ENCODE assay signal across 19 cellular contexts in genomic region chr10:69757206-69757552, GRCh38. TPM values are rescaled to one million over a fixed set of nuclear protein-coding genes. Genes with fewer than 3 reads are reported as not detected.
DNase-seq lines count a peak whose midpoint lies in the region; ATAC-seq and TF ChIP-seq lines count a peak whose summit lies in the region.
"Had no signal": no experiment of that assay in that cellular context is flagged by ENCODE, and none has a peak within 500 bp of the region (broad histone marks: within the 10 kb centered on the region; RNA-seq: fewer than 3 reads in every experiment).

No MANE protein-coding gene starts in this region.

- H3F3A ChIP-seq in SK-N-SH (replicated peaks; ENCODE audit: insufficient read depth) = peaks cover 3% of the 10 kb centered on the region

- H3K4me3 Mint-ChIP-seq in brain = no peak overlapping the region
- no peak overlapping the region for H3K4me3 Mint-ChIP-seq in osteocyte (ENCODE audit: unreplicated experiment)
- H3K4me3 Mint-ChIP-seq: H9 had no signal

- WGBS in SK-N-SH (ENCODE audit: low lambda C conversion rate) = 73% methylated on average over 3 of the region's 5 CpGs
- WGBS in tibial nerve, 2 donors = 78% methylated on average over 4 to 5 of the region's 5 CpGs

- peaks cover 0 to 3% (median 0%) of the 10 kb centered on the region in 5 experiments for H3K9me3 Mint-ChIP-seq in brain
- H3K9me3 Mint-ChIP-seq in osteocyte (ENCODE audit: unreplicated experiment) = no peaks in the 10 kb centered on the region
- H3K9me3 Mint-ChIP-seq: H9 had no signal

- peak overlapping the region; percentile 36; the same call in 1 of the 2 replicates for H3K4me2 ChIP-seq in SK-N-SH

- H3K27ac Mint-ChIP-seq in brain = peak overlapping the region in 3 of 5 experiments; percentile 21 to 77 (median 36)
- peak overlapping the region; percentile 95 for H3K27ac Mint-ChIP-seq in osteocyte (ENCODE audit: unreplicated experiment)
- H3K27ac Mint-ChIP-seq: H9 had no signal

- no peak for DNase-seq in SK-N-SH
- DNase-seq in osteocyte (ENCODE audit: extremely low spot score, unreplicated experiment) = no peak
- peak; percentile 53 for DNase-seq in upper lobe of right lung
- no peak for DNase-seq in tibial nerve (ENCODE audit: low spot score in 2 of 2)
- no peak for DNase-seq in stimulated activated naive CD8-positive, alpha-beta T cell treated with anti-CD3 and anti-CD28 coated beads, Interleukin-15, Interleukin-2, amounts not matched to agents 100 U/mL and 50 U/mL, for 24 hours
- no peak for DNase-seq in COLO829 (ENCODE audit: low spot score)
- DNase-seq: Caco-2, H9, Karpas-422, MM.1S, NCI-H1105, NCI-H187, NCI-H446 treated with DMSO at 0.1 percent for 48 hours, NCI-H82, SIG-M5 had no signal

- no peaks in the 10 kb centered on the region for H3K79me2 ChIP-seq in SK-N-SH (ENCODE audit: insufficient read depth)

- H3K27me3 ChIP-seq in SK-N-SH (ENCODE audit: insufficient read depth) = no peaks in the 10 kb centered on the region
- no peaks in the 10 kb centered on the region for H3K27me3 ChIP-seq in upper lobe of right lung
- H3K27me3 ChIP-seq in tibial nerve = no peaks in the 10 kb centered on the region

- intact Hi-C loops in upper lobe of right lung (cut with DNase I) = no loop called here

- peaks cover 42% of the 10 kb centered on the region for H3K4me1 Mint-ChIP-seq in brain
- peaks cover 43% of the 10 kb centered on the region for H3K4me1 Mint-ChIP-seq in osteocyte (ENCODE audit: unreplicated experiment)

- CTCF ChIA-PET in SK-N-SH (lab: Yijun Ruan, JAX) = interaction anchor here (0.6 to 4.9 kb wide), 10 partner anchors 9 to 201 kb away, joined by 3 to 28 read pairs (median 6); no protein-coding TSS in a partner anchor

- H3K9me2 ChIP-seq in SK-N-SH = no peaks in the 10 kb centered on the region

- no peak overlapping the region for H3K9ac ChIP-seq in SK-N-SH

- ATAC-seq in SK-N-SH treated with all-trans-retinoic acid at 6 μM for 48 hours (no peak), upper lobe of right lung (peak; percentile 32)
- no peak for ATAC-seq in stimulated activated naive CD8-positive, alpha-beta T cell treated with anti-CD3 and anti-CD28 coated beads, Interleukin-15, Interleukin-2, amounts not matched to agents 100 U/mL and 50 U/mL, for 24 hours

- H4K20me1 ChIP-seq in SK-N-SH (ENCODE audit: insufficient read depth) = no peaks in the 10 kb centered on the region

- no peak for TF ChIP-seq RAD21 in SK-N-SH (IDR thresholded peaks at IDR 0.05; ENCODE audit: low read length)

- H3K4me1 ChIP-seq in SK-N-SH (ENCODE audit: control insufficient read depth in 1 of 2, insufficient read depth in 2 of 2, low read depth in 1 of 2, low read length in 1 of 2) = peaks cover 14 to 46% of the 10 kb centered on the region in 2 experiments
- H3K4me1 ChIP-seq in upper lobe of right lung = peaks cover 8% of the 10 kb centered on the region
- peaks cover 0 to 10% (median 0%) of the 10 kb centered on the region in 4 donors for H3K4me1 ChIP-seq in tibial nerve
- H3K4me1 ChIP-seq: Caco-2 had no signal

- H3K9me3 ChIP-seq in SK-N-SH (no peaks in the 10 kb centered on the region), upper lobe of right lung (no peaks in the 10 kb centered on the region), tibial nerve (no peaks in the 10 kb centered on the region)
- H3K9me3 ChIP-seq: Caco-2 had no signal

- TF ChIP-seq EP300 in SK-N-SH (IDR thresholded peaks at IDR 0.05; ENCODE audit: borderline replicate concordance in 1 of 2, low read depth in 1 of 2, low read length in 1 of 2) (no peak), tibial nerve (IDR thresholded peaks at IDR 0.05) (no peak)

- peaks cover 9% of the 10 kb centered on the region for H3K27me3 Mint-ChIP-seq in brain
- H3K27me3 Mint-ChIP-seq in osteocyte (ENCODE audit: unreplicated experiment) = no peaks in the 10 kb centered on the region

- TF ChIP-seq CTCF in SK-N-SH (IDR thresholded peaks at IDR 0.05) (no peak), brain (conservative IDR thresholded peaks at IDR 0.05) (no peak), osteocyte (IDR thresholded peaks at IDR 0.05) (no peak), upper lobe of right lung (IDR thresholded peaks at IDR 0.05) (no peak), tibial nerve (IDR thresholded peaks at IDR 0.05) (no peak)

- H3K4me3 ChIP-seq in SK-N-SH (ENCODE audit: low read depth in 2 of 2, low read length in 1 of 2) (no peak overlapping the region), upper lobe of right lung (no peak overlapping the region), tibial nerve (no peak overlapping the region)

- H3K36me3 Mint-ChIP-seq in brain (no peaks in the 10 kb centered on the region), osteocyte (ENCODE audit: unreplicated experiment) (no peaks in the 10 kb centered on the region)

- POLR2A ChIA-PET in SK-N-SH (lab: Yijun Ruan, JAX) = no interaction called here

- peak overlapping the region; percentile 50; the same call in 1 of the 2 replicates for H2AFZ ChIP-seq in SK-N-SH (ENCODE audit: low read depth)

- H3K36me3 ChIP-seq in SK-N-SH (replicated peaks in 1 of 2; ENCODE audit: control insufficient read depth in 1 of 2, insufficient read depth in 2 of 2, low read length in 1 of 2) (no peaks in the 10 kb centered on the region), upper lobe of right lung (no peaks in the 10 kb centered on the region), tibial nerve (no peaks in the 10 kb centered on the region)

- H3K27ac ChIP-seq in SK-N-SH (ENCODE audit: low read depth in 2 of 2, low read length in 1 of 2) (peak overlapping the region; percentile 71 to 99), upper lobe of right lung (no peak overlapping the region), tibial nerve (no peak overlapping the region)
- H3K27ac ChIP-seq: 22Rv1, C4-2B had no signal

- TF ChIP-seq POLR2A in tibial nerve (IDR thresholded peaks at IDR 0.05) = no peak

TF ChIP-seq in SK-N-SH, 30 proteins besides CTCF, POLR2A, EP300 and RAD21 (continues in another document):
- TF ChIP-seq REST (IDR thresholded peaks at IDR 0.05; ENCODE audit: low read depth, low read length) = no peak
- no peak for TF ChIP-seq MAX (IDR thresholded peaks at IDR 0.05; ENCODE audit: low read depth)

TF ChIP-seq in SK-N-SH treated with all-trans-retinoic acid at 6 μM for 48 hours, 23 proteins besides CTCF, POLR2A, EP300 and RAD21:
- no peak for TF ChIP-seq PATZ1 (CRISPR knock-in tag; IDR thresholded peaks at IDR 0.05; ENCODE audit: borderline replicate concordance)

RNA-seq across cellular contexts. Expression of gene COL13A1, which starts 44.5 kb away (rescaled TPM):
- polyA plus RNA-seq in SK-N-SH (2012; rRNA removed) (21.0 and 26.7 TPM in 2 replicates), brain (ENCODE audit: insufficient read depth, low read depth, low replicate concordance) (0.46 TPM)
- 17.1 and 23.2 TPM in 2 replicates for polyA plus RNA-seq in SK-N-SH (2012; cell fraction: cytosol; rRNA removed)
- polyA plus RNA-seq in SK-N-SH (2012; cell fraction: nucleus; rRNA removed) = 37.4 and 37.6 TPM in 2 replicates
- total RNA-seq in osteocyte (29.2 and 29.9 TPM in 2 replicates), upper lobe of right lung (13.5 TPM), tibial nerve (1 to 10 TPM in 2 of 4 donors, under 1 TPM in 2; 0.30 to 2.0 (median 0.86) TPM)
- total RNA-seq: Caco-2 had no signal

Comparison
In these comparisons a context has a peak if more than half of its experiments do, and no peak if none do; other contexts are left out.
1. H3K27ac ChIP-seq: peak in SK-N-SH (2 of 2); none in upper lobe of right lung (single experiment) and tibial nerve (0 of 4).